In the genomic region with DNA sequence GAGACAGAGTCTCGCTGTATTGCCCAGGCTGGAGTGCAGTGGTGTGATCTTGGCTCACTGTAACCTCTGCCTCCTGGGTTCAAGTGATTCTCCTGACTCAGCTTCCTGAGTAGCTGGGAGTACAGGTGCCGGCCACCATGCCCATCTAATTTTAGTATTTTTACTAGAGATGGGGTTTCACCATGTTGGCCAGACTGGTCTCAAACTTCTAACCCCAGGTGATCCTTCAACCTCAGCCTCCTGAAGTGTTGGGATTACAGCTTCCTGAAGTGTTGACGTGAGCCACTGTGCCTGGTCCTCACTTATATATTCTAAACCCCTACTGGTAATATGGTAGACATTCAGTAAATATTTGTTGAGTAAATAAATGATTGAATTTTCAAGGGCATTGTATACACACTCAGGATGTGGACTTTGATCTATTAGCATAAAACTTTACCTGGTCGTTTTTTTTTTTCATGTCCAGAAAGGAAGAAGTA, we compare ENCODE assay signal across 15 cellular contexts. TPM values are rescaled to one million over a fixed set of nuclear protein-coding genes. Genes with fewer than 3 reads are reported as not detected.
"Had no signal": no experiment of that assay in that cellular context is flagged by ENCODE, and none has a peak within 500 bp of the region (broad histone marks: within the 10 kb centered on the region; RNA-seq: fewer than 3 reads in every experiment).

No MANE protein-coding gene starts in this region.

- H3K4me1 ChIP-seq: ascending aorta, breast epithelium, suprapubic skin, transverse colon, vagina had no signal

- H3K4me3 ChIP-seq: ascending aorta, breast epithelium, coronary artery, suprapubic skin, transverse colon, vagina had no signal

- ATAC-seq: activated T-cell treated with anti-CD3 and anti-CD28 coated beads, Interleukin-2, amount 50 U/mL, for 72 hours had no signal

- H3K9me3 ChIP-seq: ascending aorta, breast epithelium, suprapubic skin, transverse colon, vagina had no signal

- DNase-seq: activated CD4-positive, alpha-beta T cell treated with anti-CD3 and anti-CD28 coated beads, Interleukin-2, amount 50 U/mL, for 4 hours; activated effector memory CD4-positive, alpha-beta T cell treated with anti-CD3 and anti-CD28 coated beads, Interleukin-2, amount 50 U/mL, for 16 hours; activated T-cell treated with anti-CD3 and anti-CD28 coated beads, Interleukin-2, amount 50 U/mL, for 72 hours; foreskin melanocyte; glutamatergic neuron; hippocampal formation; occipital lobe; stimulated activated CD4-positive, alpha-beta T cell treated with anti-CD3 and anti-CD28 coated beads, Interleukin-2, amount 100 ng/mL, for 48 hours; transverse colon; WERI-Rb-1 had no signal

- H3K27me3 ChIP-seq: ascending aorta, breast epithelium, suprapubic skin, transverse colon, vagina had no signal

- H3K36me3 ChIP-seq: ascending aorta, breast epithelium, suprapubic skin, transverse colon, vagina, WERI-Rb-1 had no signal

- H3K27ac ChIP-seq: ascending aorta, breast epithelium, coronary artery, suprapubic skin, transverse colon, vagina, WERI-Rb-1 had no signal

RNA-seq across cellular contexts. Expression of a gene that starts 33.0 kb away (rescaled TPM):
- total RNA-seq: ascending aorta had no signal
